Comparison of ENCODE assay signal across 1 cellular context in the genomic region with DNA sequence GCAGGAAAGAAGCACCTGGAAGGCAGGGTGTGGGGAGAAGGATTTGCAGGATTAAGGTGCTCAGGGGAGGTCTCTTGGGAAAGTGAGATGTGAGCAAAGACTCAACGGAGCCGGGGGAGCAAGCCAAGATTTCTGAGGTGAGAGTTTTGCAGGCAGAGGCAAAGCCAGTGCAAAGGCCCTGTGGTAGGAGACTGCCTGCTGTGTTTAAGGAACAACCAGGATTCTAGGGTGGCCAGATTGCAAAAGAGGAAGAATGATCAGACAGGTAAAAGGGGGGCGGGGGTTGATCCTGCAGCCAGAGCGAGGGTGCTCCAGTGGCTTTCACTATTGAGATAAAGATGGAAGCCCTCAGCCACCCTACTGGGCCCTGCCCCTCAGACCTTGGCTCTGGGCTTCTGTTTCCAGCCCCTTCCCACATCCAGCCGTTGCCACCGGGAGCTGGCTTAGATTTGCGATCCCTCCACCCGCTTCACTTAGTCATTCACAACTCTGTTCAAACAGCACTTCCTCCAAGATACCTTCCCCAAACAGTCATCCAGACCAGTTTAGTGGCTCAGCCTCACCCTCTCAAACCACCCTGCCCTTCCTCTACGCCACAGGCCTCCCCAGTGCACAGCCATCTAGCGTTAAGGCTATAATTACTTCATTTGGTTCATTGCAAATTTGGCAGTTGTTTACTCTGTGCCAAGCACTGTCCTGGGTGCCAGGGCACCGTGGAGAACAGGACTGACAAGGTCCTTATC.
TF ChIP-seq lines count a peak whose summit lies in the region.

No MANE protein-coding gene starts in this region.

TF ChIP-seq in IMR-90, 13 proteins besides CTCF, POLR2A, EP300 and RAD21:
- TF ChIP-seq SMC3 (IDR thresholded peaks at IDR 0.05; ENCODE audit: low read depth, low read length) (no peak), FOS (IDR thresholded peaks at IDR 0.05; ENCODE audit: low read depth, low read length) (no peak), NFE2L2 (IDR thresholded peaks at IDR 0.05; ENCODE audit: low read depth, low read length) (no peak), MXI1 (IDR thresholded peaks at IDR 0.05; ENCODE audit: borderline replicate concordance, low read depth, low read length) (no peak)
